In genomic region chr4:10684631-10685030, GRCh38 we compare ENCODE assay signal across 1 cellular context.
A peak's percentile ranks its signal among the peaks of the same experiment; 100 is the strongest.
TF ChIP-seq lines count a peak whose summit lies in the region.

Gene CLNK (minus strand): TSS chr4:10684768. CDS start chr4:10667869, 16,899 bp downstream.

TF ChIP-seq in GM12878, 131 proteins besides CTCF, POLR2A, EP300 and RAD21 (continued from another document):
- peak; percentile 94 for TF ChIP-seq SPI1 (IDR thresholded peaks at IDR 0.05; ENCODE audit: borderline replicate concordance, insufficient read depth, low read depth, low read length)
- TF ChIP-seq FOXM1 (IDR thresholded peaks at IDR 0.05; ENCODE audit: low read depth, low read length) = 0 out of 2 replicates have a peak, but pooled peaks have one; percentile 25
- no peak for TF ChIP-seq CUX1 (IDR thresholded peaks at IDR 0.05; ENCODE audit: insufficient replicate concordance, low read depth, low read length)
- 0 out of 3 replicates have a peak, but pooled peaks have one; percentile 29 for TF ChIP-seq POU2F2 (IDR thresholded peaks at IDR 0.05; ENCODE audit: borderline replicate concordance, low read depth, low read length)
- TF ChIP-seq NR2F1 (conservative IDR thresholded peaks at IDR 0.05) = peak; percentile 92
- TF ChIP-seq EED (IDR thresholded peaks at IDR 0.05; ENCODE audit: low read depth) = peak; percentile 17; the same call in 1 of the 2 replicates
- no peak for TF ChIP-seq ZBTB33 (IDR thresholded peaks at IDR 0.05)
- no peak for TF ChIP-seq POLR2AphosphoS2 (IDR thresholded peaks at IDR 0.05; ENCODE audit: low read depth, low read length)
- TF ChIP-seq NFYA (IDR thresholded peaks at IDR 0.05; ENCODE audit: borderline replicate concordance, low read depth, low read length) = no peak
- TF ChIP-seq MLLT1 (IDR thresholded peaks at IDR 0.05) = 0 out of 2 replicates have a peak, but pooled peaks have one; percentile 43
- peak; percentile 19 for TF ChIP-seq MEF2B (IDR thresholded peaks at IDR 0.05; ENCODE audit: partially characterized antibody, poor library complexity, severe bottlenecking)
- TF ChIP-seq IKZF2 (IDR thresholded peaks at IDR 0.05) = peak; percentile 23; a peak in 2 of 4 replicates
- TF ChIP-seq TBL1XR1 (IDR thresholded peaks at IDR 0.05; ENCODE audit: low read depth, low read length) = no peak
- TF ChIP-seq ZNF687 (IDR thresholded peaks at IDR 0.05) = peak; percentile 72; the same call in 1 of the 2 replicates
- peak; percentile 59 for TF ChIP-seq RUNX3 (IDR thresholded peaks at IDR 0.05; ENCODE audit: low read length)
- TF ChIP-seq SUZ12 (IDR thresholded peaks at IDR 0.05; ENCODE audit: unreplicated experiment) = no peak
- TF ChIP-seq KDM1A (IDR thresholded peaks at IDR 0.05; ENCODE audit: borderline replicate concordance) = no peak
- TF ChIP-seq CBFB (IDR thresholded peaks at IDR 0.05; ENCODE audit: low read depth) = 0 out of 2 replicates have a peak, but pooled peaks have one; percentile 26
- TF ChIP-seq CREB1 (IDR thresholded peaks at IDR 0.05; ENCODE audit: low read depth) = no peak
- TF ChIP-seq E2F4 (IDR thresholded peaks at IDR 0.05; ENCODE audit: low read depth, low read length) = no peak
- no peak for TF ChIP-seq YY1 (IDR thresholded peaks at IDR 0.05; ENCODE audit: low read depth, low read length)
- no peak for TF ChIP-seq CEBPZ (IDR thresholded peaks at IDR 0.05; ENCODE audit: low read depth, low read length)
- TF ChIP-seq ESRRA (IDR thresholded peaks at IDR 0.05; ENCODE audit: low read length) = no peak
- 0 out of 2 replicates have a peak, but pooled peaks have one; percentile 58 for TF ChIP-seq PML (IDR thresholded peaks at IDR 0.05; ENCODE audit: low read length)
